Comparison of ENCODE assay signal across 8 cellular contexts in genomic region chr7:157690058-157690832, GRCh38.
A peak's percentile ranks its signal among the peaks of the same experiment; 100 is the strongest.
DNase-seq lines count a peak whose midpoint lies in the region; ATAC-seq and TF ChIP-seq lines count a peak whose summit lies in the region.

No MANE protein-coding gene starts in this region.

- no peak for TF ChIP-seq CTCF in astrocyte of the cerebellum (IDR thresholded peaks at IDR 0.05; ENCODE audit: low read depth, low read length, missing control alignments)

- H3K4me1 ChIP-seq in HAP-1 = peaks cover 10% of the 10 kb centered on the region

- H3K36me3 ChIP-seq in HAP-1 (replicated peaks) = no peaks in the 10 kb centered on the region

- peaks cover 10 to 37% (median 32%) of the 10 kb centered on the region in 4 donors for H3K4me1 Mint-ChIP-seq in naive thymus-derived CD8-positive, alpha-beta T cell
- H3K4me1 Mint-ChIP-seq in stimulated activated memory B cell treated with anti-CD40 and anti-IgM and Interleukin-4, amounts not matched to agents 10 μg/mL and 1 μg/mL and 100 μg/mL, for 72 hours = no peaks in the 10 kb centered on the region

- 0 out of 2 replicates have a peak, but pooled peaks cover 5% of the 10 kb centered on the region for H3K27me3 ChIP-seq in HAP-1 (ENCODE audit: low read depth)

- peak; percentile 25 for DNase-seq in A172 (ENCODE audit: low spot score)
- peak in 1 of 2 experiments; percentile 36 for DNase-seq in HAP-1 (ENCODE audit: low spot score in 2 of 2)
- DNase-seq in astrocyte of the cerebellum (ENCODE audit: low read depth) = no peak
- DNase-seq in naive thymus-derived CD8-positive, alpha-beta T cell = no peak
- DNase-seq in NCI-H774 (lab: John Stamatoyannopoulos, UW) = no peak
- no peak for DNase-seq in NOMO-1 treated with DMSO at 0.1 percent for 48 hours (lab: John Stamatoyannopoulos, UW; ENCODE audit: unreplicated experiment)
- DNase-seq in occipital lobe (lab: John Stamatoyannopoulos, UW) = no peak

- peaks cover 0 to 1% (median 0%) of the 10 kb centered on the region in 9 donors for H3K9me3 Mint-ChIP-seq in naive thymus-derived CD8-positive, alpha-beta T cell
- no peaks in the 10 kb centered on the region for H3K9me3 Mint-ChIP-seq in stimulated activated memory B cell treated with anti-CD40 and anti-IgM and Interleukin-4, amounts not matched to agents 10 μg/mL and 1 μg/mL and 100 μg/mL, for 72 hours

- H3K27me3 Mint-ChIP-seq in naive thymus-derived CD8-positive, alpha-beta T cell = peaks cover 21 to 54% (median 46%) of the 10 kb centered on the region in 5 donors
- H3K27me3 Mint-ChIP-seq in stimulated activated memory B cell treated with anti-CD40 and anti-IgM and Interleukin-4, amounts not matched to agents 10 μg/mL and 1 μg/mL and 100 μg/mL, for 72 hours = peaks cover 30% of the 10 kb centered on the region

- POLR2A ChIA-PET in naive thymus-derived CD8-positive, alpha-beta T cell (lab: Charles Lee) = no interaction called here

- peak overlapping the region; percentile 47 to 84 (median 68) for H3K4me3 Mint-ChIP-seq in naive thymus-derived CD8-positive, alpha-beta T cell
- H3K4me3 Mint-ChIP-seq in stimulated activated memory B cell treated with anti-CD40 and anti-IgM and Interleukin-4, amounts not matched to agents 10 μg/mL and 1 μg/mL and 100 μg/mL, for 72 hours = no peak overlapping the region

- H3K36me3 Mint-ChIP-seq in naive thymus-derived CD8-positive, alpha-beta T cell = peaks cover 0 to 4% (median 0%) of the 10 kb centered on the region in 3 donors
- H3K36me3 Mint-ChIP-seq in stimulated activated memory B cell treated with anti-CD40 and anti-IgM and Interleukin-4, amounts not matched to agents 10 μg/mL and 1 μg/mL and 100 μg/mL, for 72 hours = no peaks in the 10 kb centered on the region

- H3K4me3 ChIP-seq in HAP-1 (peak overlapping the region; percentile 36), astrocyte of the cerebellum (ENCODE audit: low read depth, low read length) (peak overlapping the region; percentile 38)

- in situ Hi-C loops in HAP-1 (cut with MboI; ENCODE audit: low sequenced_read_pairs) (no loop called here), astrocyte of the cerebellum (cut with HindIII; ENCODE audit: low sequenced_read_pairs) (no loop called here)

- no peak overlapping the region for H3K27ac Mint-ChIP-seq in naive thymus-derived CD8-positive, alpha-beta T cell
- no peak overlapping the region for H3K27ac Mint-ChIP-seq in stimulated activated memory B cell treated with anti-CD40 and anti-IgM and Interleukin-4, amounts not matched to agents 10 μg/mL and 1 μg/mL and 100 μg/mL, for 72 hours

- peak; percentile 11 to 35 for ATAC-seq in naive thymus-derived CD8-positive, alpha-beta T cell
- ATAC-seq in stimulated activated memory B cell treated with anti-CD40 and anti-IgM and Interleukin-4, amounts not matched to agents 10 μg/mL and 1 μg/mL and 100 μg/mL, for 72 hours = no peak

- H3K9me3 ChIP-seq in HAP-1 = no peaks in the 10 kb centered on the region
